ENCODE assay signal across 18 cellular contexts in the genomic region with DNA sequence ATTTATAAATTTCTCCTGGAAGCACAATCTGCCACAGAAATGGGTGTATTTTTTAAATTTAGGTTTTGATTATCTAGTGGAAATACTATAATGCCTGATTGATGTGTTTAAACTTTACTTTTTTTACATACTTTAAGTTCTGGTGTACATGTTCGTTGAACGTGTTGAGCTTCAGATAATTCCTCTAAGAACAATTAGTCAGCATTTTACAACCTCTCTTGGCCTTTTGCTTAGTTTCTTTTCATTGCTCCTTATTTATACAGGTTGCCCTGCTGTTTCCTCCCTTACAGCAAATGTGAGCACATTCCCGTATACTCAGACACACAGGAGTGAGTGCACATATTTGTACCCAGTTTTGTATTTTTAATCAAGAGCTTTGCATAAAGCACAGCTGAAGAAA.
"Had no signal": no experiment of that assay in that cellular context is flagged by ENCODE, and none has a peak within 500 bp of the region (broad histone marks: within the 10 kb centered on the region; RNA-seq: fewer than 3 reads in every experiment).

No MANE protein-coding gene starts in this region.

- H3K9me3 Mint-ChIP-seq: neural crest cell had no signal

- ATAC-seq: left lobe of liver; naive thymus-derived CD8-positive, alpha-beta T cell had no signal

- DNase-seq: colonic mucosa; dermis blood vessel endothelial cell; foreskin melanocyte; head of caudate nucleus; hippocampal formation; kidney glomerular epithelial cell; mammary epithelial cell; naive thymus-derived CD8-positive, alpha-beta T cell; posterior cingulate gyrus; small intestine; stimulated activated CD4-positive, alpha-beta T cell treated with anti-CD3 and anti-CD28 coated beads, Interleukin-12 subunit alpha, Interleukin-12 subunit beta, amount 100 ng/mL, for 4 hours; stimulated activated naive CD4-positive, alpha-beta T cell; stomach; substantia nigra; trophoblast cell had no signal

- H3K9me3 ChIP-seq: colonic mucosa, right atrium auricular region, stomach had no signal

- H3K4me3 Mint-ChIP-seq: naive thymus-derived CD8-positive, alpha-beta T cell; neural crest cell had no signal

- H3K4me1 Mint-ChIP-seq: naive thymus-derived CD8-positive, alpha-beta T cell had no signal

- H3K36me3 Mint-ChIP-seq: naive thymus-derived CD8-positive, alpha-beta T cell had no signal

- H3K4me3 ChIP-seq: colonic mucosa, right atrium auricular region, stomach had no signal

- H3K4me1 ChIP-seq: colonic mucosa, right atrium auricular region, stomach had no signal

- H3K27me3 ChIP-seq: colonic mucosa, right atrium auricular region, stomach had no signal

- H3K27ac ChIP-seq: colonic mucosa, right atrium auricular region, stomach had no signal

- H3K36me3 ChIP-seq: colonic mucosa, right atrium auricular region, stomach had no signal

- H3K27me3 Mint-ChIP-seq: naive thymus-derived CD8-positive, alpha-beta T cell had no signal
